11 cellular contexts compared by ENCODE assay signal in the genomic region with DNA sequence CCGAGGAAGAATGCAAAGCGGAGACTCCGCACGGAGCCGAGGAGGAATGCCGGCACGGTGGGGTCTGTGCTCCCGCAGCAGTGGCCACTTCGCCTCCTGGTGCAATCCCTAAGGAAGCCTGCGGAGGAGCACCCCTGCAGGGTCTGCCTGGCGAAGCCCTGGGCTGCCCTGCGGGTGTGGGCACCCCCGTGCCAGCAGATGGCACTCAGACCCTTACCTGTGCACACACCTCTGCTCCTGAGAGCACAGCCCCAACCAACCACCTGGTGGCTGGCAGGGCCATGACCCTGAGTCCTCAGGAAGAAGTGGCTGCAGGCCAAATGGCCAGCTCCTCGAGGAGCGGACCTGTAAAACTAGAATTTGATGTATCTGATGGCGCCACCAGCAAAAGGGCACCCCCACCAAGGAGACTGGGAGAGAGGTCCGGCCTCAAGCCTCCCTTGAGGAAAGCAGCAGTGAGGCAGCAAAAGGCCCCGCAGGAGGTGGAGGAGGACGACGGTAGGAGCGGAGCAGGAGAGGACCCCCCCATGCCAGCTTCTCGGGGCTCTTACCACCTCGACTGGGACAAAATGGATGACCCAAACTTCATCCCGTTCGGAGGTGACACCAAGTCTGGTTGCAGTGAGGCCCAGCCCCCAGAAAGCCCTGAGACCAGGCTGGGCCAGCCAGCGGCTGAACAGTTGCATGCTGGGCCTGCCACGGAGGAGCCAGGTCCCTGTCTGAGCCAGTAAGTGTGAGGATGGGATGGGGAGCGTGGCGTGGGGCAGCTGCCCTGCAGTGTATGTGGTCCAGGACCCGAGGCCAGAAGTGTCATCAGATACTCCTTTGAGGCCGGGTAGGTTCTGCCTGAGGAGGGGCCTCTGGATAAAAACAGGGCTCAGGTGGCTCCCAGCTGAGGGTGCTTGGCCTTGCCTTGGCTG. TPM values are rescaled to one million over a fixed set of nuclear protein-coding genes. Genes with fewer than 3 reads are reported as not detected.
DNase-seq lines count a peak whose midpoint lies in the region; ATAC-seq and TF ChIP-seq lines count a peak whose summit lies in the region.
"Had no signal": no experiment of that assay in that cellular context is flagged by ENCODE, and none has a peak within 500 bp of the region (broad histone marks: within the 10 kb centered on the region; RNA-seq: fewer than 3 reads in every experiment).

No MANE protein-coding gene starts in this region.

- H3K27me3 Mint-ChIP-seq in WTC11 (ENCODE audit: low read depth) (no peaks in the 10 kb centered on the region), natural killer cell (ENCODE audit: low read depth in 2 of 2) (no peaks in the 10 kb centered on the region)

- peak overlapping the region; percentile 38; the same call in 1 of the 2 replicates for H3K27ac Mint-ChIP-seq in WTC11
- H3K27ac Mint-ChIP-seq in stimulated activated effector memory CD8-positive, alpha-beta T cell treated with anti-CD3 and anti-CD28 coated beads, Interleukin-12 subunit alpha, Interleukin-12 subunit beta, amount 100 ng/mL, for 72 hours = no peak overlapping the region
- H3K27ac Mint-ChIP-seq in natural killer cell = no peak overlapping the region

- H3K36me3 ChIP-seq in HCT116 (ENCODE audit: control insufficient read depth in 1 of 2, insufficient read depth in 2 of 2, low read length in 2 of 2) (peaks cover 38 to 88% of the 10 kb centered on the region in 2 experiments), right atrium auricular region (peaks cover 6% of the 10 kb centered on the region)

- DNase-seq in HCT116 (ENCODE audit: low read depth, low spot score) (no peak), WTC11 (ENCODE audit: low spot score) (no peak), right atrium auricular region (ENCODE audit: low spot score) (no peak), NCI-H128 (lab: John Stamatoyannopoulos, UW; ENCODE audit: unreplicated experiment) (no peak), NCI-H2196 treated with DMSO at 0.1 percent for 48 hours (lab: John Stamatoyannopoulos, UW; ENCODE audit: unreplicated experiment) (no peak), HEK293T (ENCODE audit: extremely low spot score) (no peak), natural killer cell (no peak)
- no peak for DNase-seq in stimulated activated effector memory CD8-positive, alpha-beta T cell treated with anti-CD3 and anti-CD28 coated beads, Interleukin-12 subunit alpha, Interleukin-12 subunit beta, amount 100 ng/mL, for 72 hours (ENCODE audit: low spot score in 2 of 2)
- DNase-seq: activated CD4-positive, alpha-beta T cell treated with anti-CD3 and anti-CD28 coated beads for 48 hours; activated naive CD4-positive, alpha-beta T cell treated with Interleukin-2 at 50 U/mL for 16 hours; NCI-H2029 had no signal

- H3K27ac ChIP-seq in HCT116 (ENCODE audit: low read depth, low read length) = peak overlapping the region; percentile 74
- peak overlapping the region; percentile 34 to 62 for H3K27ac ChIP-seq in right atrium auricular region

- H3K4me3 Mint-ChIP-seq in WTC11 = no peak overlapping the region
- peak overlapping the region; percentile 11 for H3K4me3 Mint-ChIP-seq in stimulated activated effector memory CD8-positive, alpha-beta T cell treated with anti-CD3 and anti-CD28 coated beads, Interleukin-12 subunit alpha, Interleukin-12 subunit beta, amount 100 ng/mL, for 72 hours
- H3K4me3 Mint-ChIP-seq in natural killer cell = no peak overlapping the region

- no TSS peak for BruUV-seq in HCT116 (replicated peaks; lab: Mats Ljungman, UMichigan)

- RAD21 ChIA-PET in HCT116 (lab: Charles Lee; ENCODE audit: low non-redundant PET in 1 of 2, low total read pairs in 2 of 2, uncharacterized antibody in 2 of 2, unreplicated experiment in 2 of 2) = no interaction called here

- H4K20me1 ChIP-seq in HCT116 (ENCODE audit: insufficient read depth) = no peaks in the 10 kb centered on the region

- peaks cover 9% of the 10 kb centered on the region for H3K4me1 Mint-ChIP-seq in WTC11
- H3K4me1 Mint-ChIP-seq in stimulated activated effector memory CD8-positive, alpha-beta T cell treated with anti-CD3 and anti-CD28 coated beads, Interleukin-12 subunit alpha, Interleukin-12 subunit beta, amount 100 ng/mL, for 72 hours = peaks cover 50% of the 10 kb centered on the region
- peaks cover 15 to 21% of the 10 kb centered on the region in 2 donors for H3K4me1 Mint-ChIP-seq in natural killer cell

- H3K4me1 ChIP-seq in HCT116 (ENCODE audit: control insufficient read depth in 1 of 2, insufficient read depth in 2 of 2, low read length in 2 of 2) = peaks cover 12 to 27% of the 10 kb centered on the region in 2 experiments
- peaks cover 0 to 39% of the 10 kb centered on the region in 2 donors for H3K4me1 ChIP-seq in right atrium auricular region

- CTCF ChIA-PET in HCT116 (lab: Charles Lee) = interaction anchor here (1.8 kb wide), 1 partner anchor 35 kb away, joined by 17 read pairs; no protein-coding TSS in a partner anchor
- CTCF ChIA-PET in WTC11 (lab: Charles Lee) = interaction anchor here (0.6 kb wide), 1 partner anchor 20 kb away, joined by 4 read pairs; no protein-coding TSS in a partner anchor
- CTCF ChIA-PET in HEK293T (lab: Yijun Ruan, JAX) = interaction anchor here (11.9 kb wide), 1 partner anchor 36 kb away, joined by 110 read pairs; no protein-coding TSS in a partner anchor

- no peak overlapping the region for H3K4me3 ChIP-seq in HCT116 (replicated peaks in 1 of 2; ENCODE audit: low read depth in 1 of 2, low read length in 2 of 2)
- peak overlapping the region in 1 of 2 donors; percentile 27 for H3K4me3 ChIP-seq in right atrium auricular region

- H2AFZ ChIP-seq in HCT116 (ENCODE audit: low read depth, low read length, poor library complexity, severe bottlenecking) = no peak overlapping the region

- no peak overlapping the region for H3K9ac ChIP-seq in HCT116 (ENCODE audit: low read length)

- no peaks in the 10 kb centered on the region for H3K9me2 ChIP-seq in HCT116 (ENCODE audit: insufficient read depth)

- TF ChIP-seq CTCF in HCT116 (IDR thresholded peaks at IDR 0.05 in 2 of 3, conservative IDR thresholded peaks at IDR 0.05 in 1 of 3; ENCODE audit: borderline replicate concordance in 1 of 3, insufficient read depth in 1 of 3, low read depth in 2 of 3, low read length in 2 of 3) (peak in 1 of 3 experiments; percentile 22; a peak in 1 of 6 replicates), WTC11 (IDR thresholded peaks at IDR 0.05) (no peak; the same call in 1 of the 2 replicates), right atrium auricular region (IDR thresholded peaks at IDR 0.05) (no peak), natural killer cell (IDR thresholded peaks at IDR 0.05) (no peak)

- peaks cover 97% of the 10 kb centered on the region for H3K79me2 ChIP-seq in HCT116 (ENCODE audit: insufficient read depth, low read length)

- H3K9me3 ChIP-seq in HCT116 (ENCODE audit: control insufficient read depth in 1 of 2, insufficient read depth in 1 of 2, low read depth in 1 of 2, low read length in 2 of 2) (no peaks in the 10 kb centered on the region), right atrium auricular region (no peaks in the 10 kb centered on the region)

- H3K36me3 Mint-ChIP-seq in WTC11 = peaks cover 83% of the 10 kb centered on the region
- peaks cover 98% of the 10 kb centered on the region for H3K36me3 Mint-ChIP-seq in stimulated activated effector memory CD8-positive, alpha-beta T cell treated with anti-CD3 and anti-CD28 coated beads, Interleukin-12 subunit alpha, Interleukin-12 subunit beta, amount 100 ng/mL, for 72 hours
- H3K36me3 Mint-ChIP-seq in natural killer cell = no peaks in the 10 kb centered on the region

- no peak overlapping the region for H3K4me2 ChIP-seq in HCT116 (ENCODE audit: low read length)

- intact Hi-C loops in HCT116 (cut with micrococcal nuclease) = no loop called here
- intact Hi-C loops in natural killer cell (cut with micrococcal nuclease) = no loop called here

- TF ChIP-seq RAD21 in HCT116 (IDR thresholded peaks at IDR 0.05; ENCODE audit: low read depth) = no peak

- ATAC-seq in HCT116 = peak; percentile 37
- no peak for ATAC-seq in WTC11
- ATAC-seq in stimulated activated effector memory CD8-positive, alpha-beta T cell treated with anti-CD3 and anti-CD28 coated beads, Interleukin-12 subunit alpha, Interleukin-12 subunit beta, amount 100 ng/mL, for 72 hours = no peak
- ATAC-seq in natural killer cell = no peak

- H3K9me3 Mint-ChIP-seq in WTC11 = no peaks in the 10 kb centered on the region
- H3K9me3 Mint-ChIP-seq in stimulated activated effector memory CD8-positive, alpha-beta T cell treated with anti-CD3 and anti-CD28 coated beads, Interleukin-12 subunit alpha, Interleukin-12 subunit beta, amount 100 ng/mL, for 72 hours = no peaks in the 10 kb centered on the region
- H3K9me3 Mint-ChIP-seq in natural killer cell = no peaks in the 10 kb centered on the region

- POLR2A ChIA-PET in HCT116 (lab: Charles Lee) = no interaction called here
- POLR2A ChIA-PET in WTC11 (lab: Charles Lee) = no interaction called here
- POLR2A ChIA-PET in HEK293T (lab: Yijun Ruan, JAX) = interaction anchor here (1.0 to 3.2 kb wide), 2 partner anchors 16 kb away, joined by 3 to 11 read pairs; partner anchors contain the start of gene SLBP

- no peak for TF ChIP-seq POLR2A in HCT116 (IDR thresholded peaks at IDR 0.05; ENCODE audit: borderline replicate concordance, extremely low read depth, insufficient read depth, insufficient read length)

- H3K27me3 ChIP-seq in HCT116 (ENCODE audit: insufficient read depth, low read length) = no peaks in the 10 kb centered on the region
- no peaks in the 10 kb centered on the region for H3K27me3 ChIP-seq in right atrium auricular region

TF ChIP-seq in HCT116, 20 proteins besides CTCF, POLR2A, EP300 and RAD21 (continues in another document):
- no peak for TF ChIP-seq EZH2 (IDR thresholded peaks at IDR 0.05)

TF ChIP-seq in WTC11, 78 proteins besides CTCF, POLR2A, EP300 and RAD21 (continues in another document):
- no peak for TF ChIP-seq RELA (CRISPR knock-in tag; IDR thresholded peaks at IDR 0.05; ENCODE audit: borderline replicate concordance)

TF ChIP-seq in HEK293T, 16 proteins besides CTCF, POLR2A, EP300 and RAD21 (continues in another document):
- TF ChIP-seq FOXM1 (IDR thresholded peaks at IDR 0.05; ENCODE audit: borderline replicate concordance) = no peak
- no peak for TF ChIP-seq SUZ12 (IDR thresholded peaks at IDR 0.05)

RNA-seq across cellular contexts. Expression of gene TACC3, which starts 7.0 kb away (rescaled TPM):
- total RNA-seq in HCT116 (2021; ENCODE audit: unreplicated experiment) (106 TPM), WTC11 (2021) (161 to 207 TPM (median 165 TPM) in 3 replicates), right atrium auricular region (1 to 10 TPM; 3.7 to 5.3 TPM), natural killer cell (10 to 100 TPM; 23.4 to 43.7 (median 32.5) TPM)
- 99.5 and 103 TPM in 2 replicates for polyA plus RNA-seq in HCT116 (2012)

RNA-seq across cellular contexts. Expression of gene TMEM129, which starts 7.2 kb away (rescaled TPM):
- total RNA-seq in HCT116 (2021; ENCODE audit: unreplicated experiment) = 29.4 TPM
- 24.9 and 26.5 TPM in 2 replicates for polyA plus RNA-seq in HCT116 (2012)
- 44.2 to 54.9 TPM (median 48.7 TPM) in 3 replicates for total RNA-seq in WTC11 (2021)
- total RNA-seq in right atrium auricular region = 10 to 100 TPM; 59.0 to 75.4 TPM
- 10 to 100 TPM; 18.2 to 26.9 (median 20.8) TPM for total RNA-seq in natural killer cell

RNA-seq across cellular contexts. Expression of gene SLBP, which starts 16.2 kb away (rescaled TPM):
- total RNA-seq in HCT116 (2021; ENCODE audit: unreplicated experiment) (101 TPM), WTC11 (2021) (36.4 to 40.2 TPM (median 36.9 TPM) in 3 replicates), right atrium auricular region (10 to 100 TPM; 15.6 to 20.1 TPM), natural killer cell (10 to 100 TPM; 29.5 to 38.8 (median 38.6) TPM)
- 37.5 and 49.0 TPM in 2 replicates for polyA plus RNA-seq in HCT116 (2012)

RNA-seq across cellular contexts. Expression of gene FAM53A, which starts 44.2 kb away (rescaled TPM):
- 1.1 TPM for total RNA-seq in HCT116 (2021; ENCODE audit: unreplicated experiment)
- polyA plus RNA-seq in HCT116 (2012) = 0.79 and 1.4 TPM in 2 replicates
- total RNA-seq in WTC11 (2021) = 2.9 to 5.2 TPM (median 5.1 TPM) in 3 replicates
- 1 to 10 TPM; 1.0 to 1.9 TPM for total RNA-seq in right atrium auricular region
- 1 to 10 TPM; 1.9 to 2.9 (median 2.3) TPM for total RNA-seq in natural killer cell
